ENCODE assay signal across 9 cellular contexts in genomic region chrX:143437439-143437838, GRCh38.
DNase-seq lines count a peak whose midpoint lies in the region; ATAC-seq and TF ChIP-seq lines count a peak whose summit lies in the region.
"Had no signal": no experiment of that assay in that cellular context is flagged by ENCODE, and none has a peak within 500 bp of the region (broad histone marks: within the 10 kb centered on the region; RNA-seq: fewer than 3 reads in every experiment).

No MANE protein-coding gene starts in this region.

- H3K9me3 ChIP-seq in OCI-LY7 (ENCODE audit: low read length) = no peaks in the 10 kb centered on the region
- H3K9me3 ChIP-seq in T-helper 17 cell (ENCODE audit: control insufficient read depth, low read length, poor library complexity, severe bottlenecking) = no peaks in the 10 kb centered on the region

- H3K36me3 Mint-ChIP-seq in CD14-positive monocyte (no peaks in the 10 kb centered on the region), T-helper 17 cell (ENCODE audit: low read depth) (no peaks in the 10 kb centered on the region)

- peaks cover 0 to 8% (median 0%) of the 10 kb centered on the region in 7 donors for H3K9me3 Mint-ChIP-seq in CD14-positive monocyte

- H3K4me1 ChIP-seq in OCI-LY7 (ENCODE audit: insufficient read depth, low read length, poor library complexity, severe bottlenecking) = no peaks in the 10 kb centered on the region

- peak; percentile 62 for ATAC-seq in GM21786 (IDR thresholded peaks at IDR 0.05; ENCODE audit: unreplicated experiment)
- no peak for ATAC-seq in GM18502 (IDR thresholded peaks at IDR 0.05; ENCODE audit: poor library complexity, unreplicated experiment)
- no peak for ATAC-seq in HG02884 (IDR thresholded peaks at IDR 0.05; ENCODE audit: unreplicated experiment)
- no peak for ATAC-seq in HG02610 (IDR thresholded peaks at IDR 0.05; ENCODE audit: unreplicated experiment)
- no peak for ATAC-seq in T-helper 17 cell

- no peaks in the 10 kb centered on the region for H3K36me3 ChIP-seq in OCI-LY7 (ENCODE audit: insufficient read depth, low read length)

- H3K27ac ChIP-seq in OCI-LY7 (ENCODE audit: low read depth, low read length, poor library complexity, severe bottlenecking) = no peak overlapping the region

- H3K4me3 ChIP-seq in OCI-LY7 (ENCODE audit: low read depth, low read length, poor library complexity, severe bottlenecking) = no peak overlapping the region

- no peak overlapping the region for H3K27ac Mint-ChIP-seq in CD14-positive monocyte
- no peak overlapping the region for H3K27ac Mint-ChIP-seq in T-helper 17 cell

- H3K4me1 Mint-ChIP-seq in CD14-positive monocyte (no peaks in the 10 kb centered on the region), T-helper 17 cell (no peaks in the 10 kb centered on the region)

- H3K27me3 Mint-ChIP-seq in CD14-positive monocyte (ENCODE audit: low read depth in 3 of 3) (peaks cover 0 to 1% (median 0%) of the 10 kb centered on the region in 3 donors), T-helper 17 cell (no peaks in the 10 kb centered on the region)

- CTCF ChIA-PET in OCI-LY7 (lab: Charles Lee; ENCODE audit: unreplicated experiment) = no interaction called here

- no peak overlapping the region for H2AFZ ChIP-seq in OCI-LY7 (ENCODE audit: low read length)

- POLR2A ChIA-PET in OCI-LY7 (lab: Charles Lee) = interaction anchor here (0.6 kb wide), 1 partner anchor 20 kb away, joined by 4 read pairs; no protein-coding TSS in a partner anchor

- H3K4me3 Mint-ChIP-seq in CD14-positive monocyte = no peak overlapping the region
- no peak overlapping the region for H3K4me3 Mint-ChIP-seq in T-helper 17 cell

- DNase-seq in CD14-positive monocyte (ENCODE audit: low spot score) = no peak
- DNase-seq in OCI-LY7 (ENCODE audit: low spot score) = peak; percentile 5
- peak; percentile 9 for DNase-seq in glomerular visceral epithelial cell (ENCODE audit: extremely low spot score)
- DNase-seq in T-helper 17 cell = no peak
- DNase-seq: NCI-H446 treated with DMSO at 0.1 percent for 48 hours had no signal

- no TSS peak for BruUV-seq in OCI-LY7 (replicated peaks; lab: Mats Ljungman, UMichigan)

- no peaks in the 10 kb centered on the region for H3K9me2 ChIP-seq in OCI-LY7 (ENCODE audit: insufficient read depth, low read length)

- intact Hi-C loops in CD14-positive monocyte (cut with micrococcal nuclease) = no loop called here
- intact Hi-C loops in OCI-LY7 (cut with micrococcal nuclease; ENCODE audit: unreplicated experiment) = no loop called here

- no peaks in the 10 kb centered on the region for H3K79me2 ChIP-seq in OCI-LY7 (ENCODE audit: insufficient read depth, low read depth, low read length)

- no peak overlapping the region for H3K4me2 ChIP-seq in OCI-LY7 (ENCODE audit: low read length)

- H4K20me1 ChIP-seq in OCI-LY7 (ENCODE audit: insufficient read depth, low read length) = no peaks in the 10 kb centered on the region

- TF ChIP-seq CTCF in CD14-positive monocyte (IDR thresholded peaks at IDR 0.05) (peak; percentile 33), OCI-LY7 (conservative IDR thresholded peaks at IDR 0.05; ENCODE audit: low read length) (peak; percentile 63)

Comparison
In these comparisons a context has a peak if more than half of its experiments do, and no peak if none do; other contexts are left out.
1. DNase-seq: peak in OCI-LY7 (single experiment) and glomerular visceral epithelial cell (single experiment); none in CD14-positive monocyte (single experiment) and T-helper 17 cell (0 of 3).